1 cellular context compared by ENCODE assay signal in the genomic region with DNA sequence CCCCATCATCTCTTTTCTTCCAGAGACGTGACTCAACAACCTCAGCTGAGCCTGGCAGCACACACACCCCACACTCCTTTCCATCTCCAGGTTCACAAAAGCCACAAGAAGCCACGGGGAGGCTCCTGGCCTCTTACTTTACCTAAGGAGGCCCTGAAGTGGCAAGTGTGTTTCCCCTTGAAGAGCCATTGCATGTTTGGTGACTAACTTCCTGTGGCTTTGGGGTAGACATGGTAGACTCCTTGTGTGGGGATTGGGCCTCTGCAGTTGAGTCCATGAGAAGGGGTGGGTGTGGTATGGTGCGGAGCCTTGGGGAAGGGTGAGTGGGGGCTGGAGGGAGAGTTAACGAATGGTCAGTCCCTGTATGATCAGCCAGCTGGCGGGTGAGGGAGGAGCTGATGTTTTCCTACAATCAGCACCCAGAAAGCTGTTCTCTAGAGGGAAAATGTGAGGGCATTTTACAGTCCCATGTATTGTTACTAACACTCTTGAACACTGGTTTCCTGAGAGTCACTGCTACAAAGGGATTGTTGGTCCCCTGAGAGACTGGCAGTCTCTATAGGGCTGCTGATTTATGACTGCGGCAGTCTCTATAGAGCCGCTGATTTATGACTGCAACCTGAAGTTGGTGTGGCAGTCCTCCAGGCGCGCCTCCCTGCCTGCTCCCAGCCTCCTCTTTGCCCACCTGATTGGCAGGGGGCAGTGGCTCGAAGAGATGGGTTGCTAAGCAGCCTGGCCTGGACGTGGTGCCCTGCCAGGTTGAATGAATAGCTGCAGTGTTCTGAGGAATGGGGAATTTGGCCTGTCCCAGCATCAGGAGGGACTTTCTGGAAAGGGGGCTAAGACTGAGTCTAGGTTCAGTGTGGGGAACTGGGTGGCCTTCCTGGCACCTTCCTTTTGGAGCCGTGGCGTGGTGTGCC.
TF ChIP-seq lines count a peak whose summit lies in the region.

No MANE protein-coding gene starts in this region.

TF ChIP-seq in WTC11, 78 proteins besides CTCF, POLR2A, EP300 and RAD21 (continued from another document):
- TF ChIP-seq, protein P1, sequence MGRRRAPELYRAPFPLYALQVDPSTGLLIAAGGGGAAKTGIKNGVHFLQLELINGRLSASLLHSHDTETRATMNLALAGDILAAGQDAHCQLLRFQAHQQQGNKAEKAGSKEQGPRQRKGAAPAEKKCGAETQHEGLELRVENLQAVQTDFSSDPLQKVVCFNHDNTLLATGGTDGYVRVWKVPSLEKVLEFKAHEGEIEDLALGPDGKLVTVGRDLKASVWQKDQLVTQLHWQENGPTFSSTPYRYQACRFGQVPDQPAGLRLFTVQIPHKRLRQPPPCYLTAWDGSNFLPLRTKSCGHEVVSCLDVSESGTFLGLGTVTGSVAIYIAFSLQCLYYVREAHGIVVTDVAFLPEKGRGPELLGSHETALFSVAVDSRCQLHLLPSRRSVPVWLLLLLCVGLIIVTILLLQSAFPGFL (CRISPR knock-in tag; IDR thresholded peaks at IDR 0.05; ENCODE audit: borderline replicate concordance): no peak
